ENCODE assay signal across 14 cellular contexts in genomic region chr18:51867767-51868166, GRCh38.
DNase-seq lines count a peak whose midpoint lies in the region; ATAC-seq lines count a peak whose summit lies in the region.
"Had no signal": no experiment of that assay in that cellular context is flagged by ENCODE, and none has a peak within 500 bp of the region (broad histone marks: within the 10 kb centered on the region; RNA-seq: fewer than 3 reads in every experiment).

No MANE protein-coding gene starts in this region.

- no peak overlapping the region for H3K23ac ChIP-seq in neuronal stem cell (ENCODE audit: low read depth, low read length, poor library complexity)

- H3K79me1 ChIP-seq in neuronal stem cell (ENCODE audit: low read depth, low read length) = no peaks in the 10 kb centered on the region

- no peak overlapping the region for H2BK5ac ChIP-seq in neuronal stem cell (ENCODE audit: low read length)

- H3K9ac ChIP-seq in neuronal stem cell (ENCODE audit: low read depth, low read length, poor library complexity) = no peak overlapping the region

- no peaks in the 10 kb centered on the region for H3K4me1 Mint-ChIP-seq in activated CD4-positive, alpha-beta T cell treated with anti-CD3 and anti-CD28 coated beads, Interleukin-2, amount 10 ng/mL, durations not matched to agents 24 days and 14 days
- H3K4me1 Mint-ChIP-seq: activated CD8-positive, alpha-beta memory T cell treated with anti-CD3 and anti-CD28 coated beads, Interleukin-2, amount 10 ng/mL, durations not matched to agents 7 days and 5 days had no signal

- peaks cover 3% of the 10 kb centered on the region for H3K9me3 Mint-ChIP-seq in activated CD4-positive, alpha-beta T cell treated with anti-CD3 and anti-CD28 coated beads, Interleukin-2, amount 10 ng/mL, durations not matched to agents 24 days and 14 days

- peaks cover 0 to 4% of the 10 kb centered on the region in 2 donors for H3K9me3 ChIP-seq in neuronal stem cell (replicated peaks in 1 of 2; ENCODE audit: control insufficient read depth in 2 of 2, insufficient read depth in 1 of 2, low read depth in 1 of 2, low read length in 2 of 2)

- no peak overlapping the region for H2BK120ac ChIP-seq in neuronal stem cell (ENCODE audit: low read depth, low read length)

- no peaks in the 10 kb centered on the region for H3K27me3 Mint-ChIP-seq in activated CD4-positive, alpha-beta T cell treated with anti-CD3 and anti-CD28 coated beads, Interleukin-2, amount 10 ng/mL, durations not matched to agents 24 days and 14 days
- H3K27me3 Mint-ChIP-seq: activated CD8-positive, alpha-beta memory T cell treated with anti-CD3 and anti-CD28 coated beads, Interleukin-2, amount 10 ng/mL, durations not matched to agents 7 days and 5 days had no signal

- H3K4me3 Mint-ChIP-seq in activated CD4-positive, alpha-beta T cell treated with anti-CD3 and anti-CD28 coated beads, Interleukin-2, amount 10 ng/mL, durations not matched to agents 24 days and 14 days = no peak overlapping the region
- H3K4me3 Mint-ChIP-seq: activated CD8-positive, alpha-beta memory T cell treated with anti-CD3 and anti-CD28 coated beads, Interleukin-2, amount 10 ng/mL, durations not matched to agents 7 days and 5 days had no signal

- H3K36me3 Mint-ChIP-seq in activated CD4-positive, alpha-beta T cell treated with anti-CD3 and anti-CD28 coated beads, Interleukin-2, amount 10 ng/mL, durations not matched to agents 24 days and 14 days (ENCODE audit: low read depth) = no peaks in the 10 kb centered on the region
- H3K36me3 Mint-ChIP-seq: activated CD8-positive, alpha-beta memory T cell treated with anti-CD3 and anti-CD28 coated beads, Interleukin-2, amount 10 ng/mL, durations not matched to agents 7 days and 5 days; activated naive CD4-positive, alpha-beta T cell treated with anti-CD3 and anti-CD28 coated beads, Interleukin-2, amount 50 U/mL, for 72 hours had no signal

- no peak overlapping the region for H4K8ac ChIP-seq in neuronal stem cell (ENCODE audit: low read depth, low read length)

- H3K27me3 ChIP-seq in neuronal stem cell (ENCODE audit: control insufficient read depth in 3 of 3, insufficient read depth in 3 of 3, low read depth in 1 of 3, low read length in 3 of 3) = no peaks in the 10 kb centered on the region
- H3K27me3 ChIP-seq: left lung had no signal

- no peak overlapping the region for H3K14ac ChIP-seq in neuronal stem cell (ENCODE audit: low read length)

- H3K4me1 ChIP-seq in neuronal stem cell (ENCODE audit: control insufficient read depth in 2 of 2, insufficient read depth in 1 of 2, low read depth in 1 of 2, low read length in 2 of 2) = peaks cover 0 to 2% of the 10 kb centered on the region in 2 donors
- H3K4me1 ChIP-seq: left lung had no signal

- H2AK5ac ChIP-seq in neuronal stem cell (ENCODE audit: low read depth, low read length) = no peak overlapping the region

- H3K4me2 ChIP-seq in neuronal stem cell (ENCODE audit: insufficient read depth, low read length, poor library complexity, severe bottlenecking) = no peak overlapping the region
- H3K4me2 ChIP-seq: PC-9 had no signal

- no peak for ATAC-seq in HG03457 (IDR thresholded peaks at IDR 0.05; ENCODE audit: unreplicated experiment)
- no peak for ATAC-seq in GM18907 (IDR thresholded peaks at IDR 0.05; ENCODE audit: unreplicated experiment)
- ATAC-seq: activated CD8-positive, alpha-beta memory T cell treated with anti-CD3 and anti-CD28 coated beads, Interleukin-2, amount 10 ng/mL, durations not matched to agents 7 days and 5 days; activated naive CD4-positive, alpha-beta T cell treated with anti-CD3 and anti-CD28 coated beads, Interleukin-2, amount 50 U/mL, for 72 hours; left lung had no signal

- no peak overlapping the region for H3K27ac ChIP-seq in neuronal stem cell (replicated peaks; ENCODE audit: low read length)
- H3K27ac ChIP-seq: left lung, PC-9 had no signal

- no peak overlapping the region for H3K4me3 ChIP-seq in neuronal stem cell (ENCODE audit: low read length in 2 of 2)
- H3K4me3 ChIP-seq: left lung, PC-9 had no signal

- H2AFZ ChIP-seq in neuronal stem cell (ENCODE audit: low read length) = no peak overlapping the region
- H2AFZ ChIP-seq: PC-9 had no signal

- no peak overlapping the region for H3K4ac ChIP-seq in neuronal stem cell (ENCODE audit: low read length)

- H3K27ac Mint-ChIP-seq in activated CD4-positive, alpha-beta T cell treated with anti-CD3 and anti-CD28 coated beads, Interleukin-2, amount 10 ng/mL, durations not matched to agents 24 days and 14 days = no peak overlapping the region
- H3K27ac Mint-ChIP-seq: activated CD8-positive, alpha-beta memory T cell treated with anti-CD3 and anti-CD28 coated beads, Interleukin-2, amount 10 ng/mL, durations not matched to agents 7 days and 5 days; activated naive CD4-positive, alpha-beta T cell treated with anti-CD3 and anti-CD28 coated beads, Interleukin-2, amount 50 U/mL, for 72 hours had no signal

- no peak overlapping the region for H2BK15ac ChIP-seq in neuronal stem cell (ENCODE audit: low read length)

- H3K36me3 ChIP-seq in neuronal stem cell (replicated peaks in 1 of 2; ENCODE audit: control insufficient read depth in 2 of 2, insufficient read depth in 2 of 2, low read length in 2 of 2) = no peaks in the 10 kb centered on the region
- H3K36me3 ChIP-seq: left lung had no signal

- H2BK12ac ChIP-seq in neuronal stem cell (ENCODE audit: low read length) = no peak overlapping the region

- DNase-seq in activated CD4-positive, alpha-beta T cell treated with anti-CD3 and anti-CD28 coated beads, Interleukin-2, amount 10 ng/mL, durations not matched to agents 24 days and 14 days = peak; percentile 61
- no peak for DNase-seq in activated CD4-positive, alpha-beta T cell treated with anti-CD3 and anti-CD28 coated beads, Interleukin-2, amount 50 U/mL, for 4 hours
- DNase-seq in LoVo (ENCODE audit: low spot score) (peak; percentile 19), dermis blood vessel endothelial cell (peak; percentile 29), neuronal stem cell (ENCODE audit: low spot score) (peak; percentile 11), midbrain (lab: John Stamatoyannopoulos, UW) (no peak)
- DNase-seq: activated CD8-positive, alpha-beta memory T cell treated with anti-CD3 and anti-CD28 coated beads, Interleukin-2, amount 10 ng/mL, durations not matched to agents 7 days and 5 days; left lung; MV-4-11; NCI-H226; PC-9 had no signal

- no peak overlapping the region for H3K18ac ChIP-seq in neuronal stem cell (ENCODE audit: low read length)

- intact Hi-C loops in activated CD4-positive, alpha-beta T cell treated with anti-CD3 and anti-CD28 coated beads, Interleukin-2, amount 10 ng/mL, durations not matched to agents 24 days and 14 days (cut with micrococcal nuclease) = no loop called here

- H4K91ac ChIP-seq in neuronal stem cell (ENCODE audit: low read depth, low read length, poor library complexity) = no peak overlapping the region

Comparison
In these comparisons a context has a peak if more than half of its experiments do, and no peak if none do; other contexts are left out.
1. DNase-seq: peak in activated CD4-positive, alpha-beta T cell treated with anti-CD3 and anti-CD28 coated beads, Interleukin-2, amount 10 ng/mL, durations not matched to agents 24 days and 14 days (single experiment), LoVo (single experiment), dermis blood vessel endothelial cell (single experiment) and neuronal stem cell (single experiment); none in activated CD4-positive, alpha-beta T cell treated with anti-CD3 and anti-CD28 coated beads, Interleukin-2, amount 50 U/mL, for 4 hours (0 of 2) and midbrain (single experiment).